In genomic region chr14:66139432-66139831, GRCh38 we compare ENCODE assay signal across 32 cellular contexts.
"Had no signal": no experiment of that assay in that cellular context is flagged by ENCODE, and none has a peak within 500 bp of the region (broad histone marks: within the 10 kb centered on the region; RNA-seq: fewer than 3 reads in every experiment).

No MANE protein-coding gene starts in this region.

- FAIRE-seq: bronchial epithelial cell, colon, frontal cortex had no signal

- H3K4me3 ChIP-seq: adrenal gland, esophagus muscularis mucosa had no signal

- H3K9me3 ChIP-seq: adrenal gland, esophagus muscularis mucosa had no signal

- H3K27ac ChIP-seq: adrenal gland, esophagus muscularis mucosa, WERI-Rb-1 had no signal

- H3K4me1 ChIP-seq: adrenal gland had no signal

- H3K36me3 ChIP-seq: adrenal gland, esophagus muscularis mucosa, WERI-Rb-1 had no signal

- ATAC-seq: activated CD4-positive, CD25-positive, alpha-beta regulatory T cell treated with anti-CD3 and anti-CD28 coated beads, Interleukin-2, amount 50 U/mL, for 24 hours; activated CD8-positive, alpha-beta memory T cell treated with anti-CD3 and anti-CD28 coated beads, Interleukin-2, amount 10 ng/mL, durations not matched to agents 7 days and 5 days; activated CD8-positive, alpha-beta T cell treated with anti-CD3 and anti-CD28 coated beads, Interleukin-2, amount 10 ng/mL, durations not matched to agents 7 days and 5 days; effector memory CD8-positive, alpha-beta T cell; T-helper 17 cell had no signal

- DNase-seq: activated B cell treated with CpG ODN at 0.5 μM for 24 hours; activated CD4-positive, alpha-beta memory T cell treated with anti-CD3 and anti-CD28 coated beads for 36 hours; activated CD4-positive, alpha-beta T cell treated with anti-CD3 and anti-CD28 coated beads for 48 hours; activated CD8-positive, alpha-beta memory T cell treated with anti-CD3 and anti-CD28 coated beads, Interleukin-2, amount 10 ng/mL, durations not matched to agents 7 days and 5 days; activated CD8-positive, alpha-beta memory T cell treated with anti-CD3 and anti-CD28 coated beads, Interleukin-2, amount 50 U/mL, for 4 hours; activated CD8-positive, alpha-beta T cell treated with anti-CD3 and anti-CD28 coated beads, Interleukin-2, amount 10 ng/mL, durations not matched to agents 7 days and 5 days; activated effector memory CD4-positive, alpha-beta T cell treated with anti-CD3 and anti-CD28 coated beads, Interleukin-2, amount 50 U/mL, for 16 hours; activated naive CD4-positive, alpha-beta T cell treated with anti-CD3 and anti-CD28 coated beads for 36 hours; activated naive CD8-positive, alpha-beta T cell treated with anti-CD3 and anti-CD28 coated beads for 36 hours; activated naive CD8-positive, alpha-beta T cell treated with anti-CD3 and anti-CD28 coated beads, Interleukin-2, amount 50 U/mL, for 24 hours; activated T-cell treated with anti-CD3 and anti-CD28 coated beads, Interleukin-2, amount 50 U/mL, for 1 hour; activated T-cell treated with anti-CD3 and anti-CD28 coated beads, Interleukin-2, amount 50 U/mL, for 48 hours; adrenal gland; amygdala; aorta; caudate nucleus; cortex of kidney; dermis blood vessel endothelial cell; effector CD4-positive, alpha-beta T cell; effector memory CD8-positive, alpha-beta T cell; erythroblast; foreskin fibroblast; head of caudate nucleus; T-helper 1 cell; T-helper 17 cell; T1000; WERI-Rb-1 had no signal

- H3K27me3 ChIP-seq: adrenal gland, esophagus muscularis mucosa had no signal
